9 cellular contexts compared by ENCODE assay signal in the genomic region with DNA sequence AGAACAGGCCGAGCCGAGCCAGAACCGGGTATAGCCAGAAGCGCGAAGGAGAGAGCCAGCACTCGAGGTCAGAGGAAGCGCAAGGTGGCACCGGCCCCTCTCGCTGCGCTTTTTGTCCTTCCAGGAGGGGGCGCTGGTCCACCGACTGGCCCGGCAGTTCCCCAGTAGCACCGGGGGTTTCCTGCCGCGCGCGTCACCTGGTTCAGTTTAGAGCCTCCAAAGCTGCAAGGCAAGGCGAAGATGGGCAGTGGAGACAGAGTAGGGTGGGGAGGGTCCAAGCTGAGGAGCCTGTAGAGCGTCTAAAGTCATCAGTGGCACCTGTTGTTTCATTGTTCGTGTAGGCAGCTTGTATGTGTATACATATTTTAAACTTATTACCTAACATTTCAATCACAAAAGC. TPM values are rescaled to one million over a fixed set of nuclear protein-coding genes. Genes with fewer than 3 reads are reported as not detected.
DNase-seq lines count a peak whose midpoint lies in the region; ATAC-seq and TF ChIP-seq lines count a peak whose summit lies in the region.
"Had no signal": no experiment of that assay in that cellular context is flagged by ENCODE, and none has a peak within 500 bp of the region (broad histone marks: within the 10 kb centered on the region; RNA-seq: fewer than 3 reads in every experiment).

No MANE protein-coding gene starts in this region.

- intact Hi-C loops in CD14-positive monocyte (cut with micrococcal nuclease) (no loop called here), left lung (cut with DNase I) (no loop called here)

- H3K36me3 ChIP-seq in mesenchymal stem cell (ENCODE audit: control insufficient read depth in 1 of 2, insufficient read depth in 2 of 2, low read depth in 1 of 2, low read length in 2 of 2): peaks cover 0 to 4% of the 10 kb centered on the region in 2 experiments
- H3K36me3 ChIP-seq in left lung: no peaks in the 10 kb centered on the region
- H3K36me3 ChIP-seq: gastroesophageal sphincter had no signal

- no peak overlapping the region for H3K4me3 Mint-ChIP-seq in CD14-positive monocyte
- no peak overlapping the region for H3K4me3 Mint-ChIP-seq in activated naive CD8-positive, alpha-beta T cell treated with anti-CD3 and anti-CD28 coated beads for 36 hours

- H3K4me1 Mint-ChIP-seq in CD14-positive monocyte: peaks cover 2% of the 10 kb centered on the region
- H3K4me1 Mint-ChIP-seq in activated naive CD8-positive, alpha-beta T cell treated with anti-CD3 and anti-CD28 coated beads for 36 hours: no peaks in the 10 kb centered on the region

- H4K8ac ChIP-seq in mesenchymal stem cell (ENCODE audit: low read length): no peak overlapping the region

- no peak overlapping the region for H3K4me2 ChIP-seq in mesenchymal stem cell (ENCODE audit: low read length, poor library complexity, severe bottlenecking)

- no peak overlapping the region for H2AFZ ChIP-seq in mesenchymal stem cell (ENCODE audit: low read depth, low read length)

- H3K27me3 Mint-ChIP-seq in CD14-positive monocyte (ENCODE audit: low read depth in 3 of 3): peaks cover 6 to 8% (median 7%) of the 10 kb centered on the region in 3 donors
- H3K27me3 Mint-ChIP-seq in activated naive CD8-positive, alpha-beta T cell treated with anti-CD3 and anti-CD28 coated beads for 36 hours: peaks cover 28% of the 10 kb centered on the region

- peak overlapping the region; percentile 8 for H2AK5ac ChIP-seq in mesenchymal stem cell (ENCODE audit: low read length, severe bottlenecking)

- H2BK120ac ChIP-seq in mesenchymal stem cell (ENCODE audit: low read depth, low read length): no peak overlapping the region

- no peaks in the 10 kb centered on the region for H3K27me3 ChIP-seq in HL-60 (ENCODE audit: insufficient read depth, poor library complexity, severe bottlenecking)
- peaks cover 0 to 2% of the 10 kb centered on the region in 2 experiments for H3K27me3 ChIP-seq in mesenchymal stem cell (ENCODE audit: control insufficient read depth in 1 of 2, insufficient read depth in 1 of 2, low read length in 2 of 2)
- H3K27me3 ChIP-seq in left lung: no peaks in the 10 kb centered on the region

- no peaks in the 10 kb centered on the region for H3K79me1 ChIP-seq in mesenchymal stem cell (replicated peaks; ENCODE audit: low read length, poor library complexity, severe bottlenecking)

- no peak overlapping the region for H3K4ac ChIP-seq in mesenchymal stem cell (ENCODE audit: low read depth in 1 of 2, low read length in 2 of 2)

- H3K9me3 ChIP-seq in mesenchymal stem cell (ENCODE audit: control insufficient read depth, low read length) (no peaks in the 10 kb centered on the region), left lung (no peaks in the 10 kb centered on the region)
- H3K9me3 ChIP-seq: gastroesophageal sphincter had no signal

- H2BK12ac ChIP-seq in mesenchymal stem cell (ENCODE audit: low read length in 2 of 2): no peak overlapping the region

- DNase-seq in CD14-positive monocyte (ENCODE audit: low spot score) (no peak), HL-60 (ENCODE audit: low read depth in 1 of 2, low spot score in 1 of 2) (peak; percentile 5 to 28), mesenchymal stem cell (no peak), NCI-H2227 (lab: John Stamatoyannopoulos, UW; ENCODE audit: unreplicated experiment) (no peak), left lung (no peak)
- DNase-seq in activated naive CD8-positive, alpha-beta T cell treated with anti-CD3 and anti-CD28 coated beads for 36 hours: peak; percentile 51

- WGBS in mesenchymal stem cell: 35% methylated on average over 18 of the region's 21 CpGs

- H3K23ac ChIP-seq in mesenchymal stem cell (ENCODE audit: low read length in 2 of 2): no peak overlapping the region

- peak; percentile 50 for TF ChIP-seq CTCF in CD14-positive monocyte (IDR thresholded peaks at IDR 0.05)
- TF ChIP-seq CTCF in HL-60 (IDR thresholded peaks at IDR 0.05; ENCODE audit: insufficient read depth, low read length): peak; percentile 10
- peak in 1 of 2 donors; percentile 10 for TF ChIP-seq CTCF in left lung (IDR thresholded peaks at IDR 0.05)

- H3K27ac Mint-ChIP-seq in CD14-positive monocyte: peak overlapping the region in 1 of 7 donors; percentile 59
- H3K27ac Mint-ChIP-seq in activated naive CD8-positive, alpha-beta T cell treated with anti-CD3 and anti-CD28 coated beads for 36 hours: no peak overlapping the region

- no peak overlapping the region for H2BK5ac ChIP-seq in mesenchymal stem cell (ENCODE audit: low read depth, low read length, poor library complexity, severe bottlenecking)

- H4K91ac ChIP-seq in mesenchymal stem cell (ENCODE audit: low read length): no peak overlapping the region

- no peak overlapping the region for H3K9ac ChIP-seq in mesenchymal stem cell (ENCODE audit: low read length)

- H3K4me1 ChIP-seq in mesenchymal stem cell (ENCODE audit: control insufficient read depth, insufficient read depth, low read depth, low read length): peaks cover 31% of the 10 kb centered on the region
- peaks cover 0 to 4% of the 10 kb centered on the region in 2 donors for H3K4me1 ChIP-seq in left lung

- H3K4me3 ChIP-seq in HL-60 (replicated peaks; ENCODE audit: insufficient read depth, low read length) (no peak overlapping the region), mesenchymal stem cell (ENCODE audit: insufficient read depth in 1 of 2, low read depth in 1 of 2, low read length in 2 of 2) (no peak overlapping the region), left lung (no peak overlapping the region)
- H3K4me3 ChIP-seq: gastroesophageal sphincter had no signal

- no peak overlapping the region for H2BK15ac ChIP-seq in mesenchymal stem cell (ENCODE audit: low read depth, poor library complexity, severe bottlenecking)

- H3K14ac ChIP-seq in mesenchymal stem cell (ENCODE audit: low read length in 2 of 2): no peak overlapping the region

- no peaks in the 10 kb centered on the region for H3K36me3 Mint-ChIP-seq in CD14-positive monocyte
- no peaks in the 10 kb centered on the region for H3K36me3 Mint-ChIP-seq in activated naive CD8-positive, alpha-beta T cell treated with anti-CD3 and anti-CD28 coated beads for 36 hours

- H3K18ac ChIP-seq in mesenchymal stem cell (ENCODE audit: low read depth in 1 of 2, low read length in 2 of 2): no peak overlapping the region

- H3K9me3 Mint-ChIP-seq in CD14-positive monocyte: peaks cover 0 to 6% (median 3%) of the 10 kb centered on the region in 7 donors
- H3K9me3 Mint-ChIP-seq in activated naive CD8-positive, alpha-beta T cell treated with anti-CD3 and anti-CD28 coated beads for 36 hours: no peaks in the 10 kb centered on the region

- no peak overlapping the region for H3K27ac ChIP-seq in HL-60 (replicated peaks)
- no peak overlapping the region for H3K27ac ChIP-seq in mesenchymal stem cell (ENCODE audit: low read length, poor library complexity, severe bottlenecking)
- H3K27ac ChIP-seq in left lung: no peak overlapping the region
- H3K27ac ChIP-seq: gastroesophageal sphincter had no signal

- no peak for ATAC-seq in GM18909 (IDR thresholded peaks at IDR 0.05; ENCODE audit: poor library complexity, unreplicated experiment)
- no peak for ATAC-seq in HG02610 (IDR thresholded peaks at IDR 0.05; ENCODE audit: unreplicated experiment)
- no peak for ATAC-seq in left lung
- ATAC-seq: gastroesophageal sphincter had no signal

RNA-seq across cellular contexts. Expression of a gene that starts 7.6 kb away (rescaled TPM):
- polyA plus RNA-seq in CD14-positive monocyte: not detected
- total RNA-seq in activated naive CD8-positive, alpha-beta T cell treated with anti-CD3 and anti-CD28 coated beads for 36 hours: not detected
- polyA plus RNA-seq in mesenchymal stem cell (2013, experiment 1 of 2): 0.11 TPM
- polyA plus RNA-seq in mesenchymal stem cell (2013, experiment 2 of 2): 0.05 TPM
- total RNA-seq in left lung: under 1 TPM; 0.61 to 0.76 TPM
- total RNA-seq: gastroesophageal sphincter had no signal

Comparison
In these comparisons a context has a peak if more than half of its experiments do, and no peak if none do; other contexts are left out.
1. DNase-seq: peak in HL-60 (2 of 2) and activated naive CD8-positive, alpha-beta T cell treated with anti-CD3 and anti-CD28 coated beads for 36 hours (single experiment); none in CD14-positive monocyte (single experiment), mesenchymal stem cell (single experiment), NCI-H2227 (single experiment) and left lung (0 of 2).